14 cellular contexts compared by ENCODE assay signal in genomic region chr19:11320278-11320995, GRCh38. TPM values are rescaled to one million over a fixed set of nuclear protein-coding genes. Genes with fewer than 3 reads are reported as not detected.
"Had no signal": no experiment of that assay in that cellular context is flagged by ENCODE, and none has a peak within 500 bp of the region (broad histone marks: within the 10 kb centered on the region; RNA-seq: fewer than 3 reads in every experiment).

No MANE protein-coding gene starts in this region.

RNA-seq across cellular contexts. Expression of gene TSPAN16, which starts 24.5 kb away (rescaled TPM):
- total RNA-seq: activated CD8-positive, alpha-beta memory T cell treated with anti-CD3 and anti-CD28 coated beads for 36 hours; activated T-cell treated with anti-CD3 and anti-CD28 coated beads, Interleukin-2, amount 50 U/mL, for 72 hours; aorta; colonic mucosa; frontal cortex; left colon; lung; mesothelial cell of epicardium; neural crest cell; osteoblast; progenitor cell of endocrine pancreas; tibial nerve; vagina had no signal
- polyA plus RNA-seq: aorta, esophagus, lung had no signal
